In genomic region chr18:45316127-45316526, GRCh38 we compare ENCODE assay signal across 20 cellular contexts.
DNase-seq lines count a peak whose midpoint lies in the region; ATAC-seq and TF ChIP-seq lines count a peak whose summit lies in the region.
"Had no signal": no experiment of that assay in that cellular context is flagged by ENCODE, and none has a peak within 500 bp of the region (broad histone marks: within the 10 kb centered on the region; RNA-seq: fewer than 3 reads in every experiment).

No MANE protein-coding gene starts in this region.

- H3K4me1 Mint-ChIP-seq in chondrocyte (ENCODE audit: low read depth) (peaks cover 10% of the 10 kb centered on the region), nephron progenitor cell (peaks cover 9% of the 10 kb centered on the region)
- H3K4me1 Mint-ChIP-seq: B cell; CD4-positive, alpha-beta memory T cell had no signal

- H3K4me1 ChIP-seq in DND-41 (ENCODE audit: insufficient read depth, low read length): no peaks in the 10 kb centered on the region

- H3K4me3 ChIP-seq in DND-41 (ENCODE audit: low read depth in 1 of 2, low read length in 2 of 2): no peak overlapping the region

- H2AFZ ChIP-seq in DND-41 (ENCODE audit: low read depth, low read length): no peak overlapping the region

- no peak for TF ChIP-seq EP300 in Ishikawa (IDR thresholded peaks at IDR 0.05; ENCODE audit: borderline replicate concordance)

- peak; percentile 21 for TF ChIP-seq CTCF in DND-41 (IDR thresholded peaks at IDR 0.05; ENCODE audit: borderline replicate concordance, extremely low read depth, low read length, poor library complexity, severe bottlenecking)
- TF ChIP-seq CTCF in chondrocyte (IDR thresholded peaks at IDR 0.05): peak; percentile 11
- peak; percentile 13 for TF ChIP-seq CTCF in nephron progenitor cell (IDR thresholded peaks at IDR 0.05)

- H3K27ac Mint-ChIP-seq in chondrocyte (ENCODE audit: unreplicated experiment) (no peak overlapping the region), nephron progenitor cell (no peak overlapping the region)
- H3K27ac Mint-ChIP-seq: B cell; CD4-positive, alpha-beta memory T cell had no signal

- no peaks in the 10 kb centered on the region for H4K20me1 ChIP-seq in DND-41 (ENCODE audit: insufficient read depth, low read length)

- ATAC-seq in DND-41 (ENCODE audit: insufficient read depth, low read depth) (no peak), sciatic nerve (no peak), HG02623 (IDR thresholded peaks at IDR 0.05; ENCODE audit: unreplicated experiment) (no peak)
- ATAC-seq: Panc1 had no signal

- H3K27me3 Mint-ChIP-seq in chondrocyte (ENCODE audit: low read depth) (no peaks in the 10 kb centered on the region), nephron progenitor cell (ENCODE audit: low read depth, poor library complexity) (peaks cover 4% of the 10 kb centered on the region)

- H3K4me3 Mint-ChIP-seq in chondrocyte (ENCODE audit: unreplicated experiment) (no peak overlapping the region), nephron progenitor cell (no peak overlapping the region)
- H3K4me3 Mint-ChIP-seq: B cell; CD4-positive, alpha-beta memory T cell had no signal

- H3K9me3 ChIP-seq in DND-41 (ENCODE audit: insufficient read depth, low read length, severe bottlenecking): no peaks in the 10 kb centered on the region
- H3K9me3 ChIP-seq: SK-N-SH had no signal

- no peaks in the 10 kb centered on the region for H3K27me3 ChIP-seq in DND-41 (ENCODE audit: insufficient read depth, low read length, poor library complexity)

- H3K36me3 Mint-ChIP-seq in chondrocyte (ENCODE audit: low read depth) (no peaks in the 10 kb centered on the region), nephron progenitor cell (ENCODE audit: low read depth) (no peaks in the 10 kb centered on the region)
- H3K36me3 Mint-ChIP-seq: CD4-positive, alpha-beta memory T cell had no signal

- no peak overlapping the region for H3K9ac ChIP-seq in DND-41 (ENCODE audit: low read depth, low read length)
- H3K9ac ChIP-seq: SK-N-SH had no signal

- no peak overlapping the region for H3K4me2 ChIP-seq in DND-41 (ENCODE audit: insufficient read depth, low read length)
- H3K4me2 ChIP-seq: SK-N-SH had no signal

- 0 out of 2 replicates have a peak, but pooled peaks have one; percentile 6 for TF ChIP-seq RAD21 in Ishikawa (IDR thresholded peaks at IDR 0.05; ENCODE audit: low read depth)

- H3K36me3 ChIP-seq in DND-41 (ENCODE audit: insufficient read depth, low read length): no peaks in the 10 kb centered on the region

- H3K79me2 ChIP-seq in DND-41 (ENCODE audit: insufficient read depth, low read length): no peaks in the 10 kb centered on the region

- H3K9me3 Mint-ChIP-seq in chondrocyte (ENCODE audit: low read depth): no peaks in the 10 kb centered on the region
- H3K9me3 Mint-ChIP-seq in nephron progenitor cell: no peaks in the 10 kb centered on the region

- no peak for DNase-seq in DND-41
- DNase-seq in chondrocyte (ENCODE audit: low spot score): no peak
- DNase-seq in nephron progenitor cell: no peak
- no peak for DNase-seq in sciatic nerve (ENCODE audit: low spot score)
- no peak for DNase-seq in NCI-H1436 treated with DMSO at 0.1 percent for 48 hours (lab: John Stamatoyannopoulos, UW)
- no peak for DNase-seq in glomerular visceral epithelial cell (ENCODE audit: extremely low spot score)
- DNase-seq: CD4-positive, alpha-beta memory T cell; DMS79 treated with DMSO at 0.1 percent for 48 hours; GF-D8; IMR-90; NCI-H1048; NCI-H1694; NCI-H345; NCI-H69; Right ventricle myocardium superior; SK-N-SH had no signal

- intact Hi-C loops in sciatic nerve (cut with DNase I): no loop called here

- H3K27ac ChIP-seq in DND-41 (ENCODE audit: low read length): no peak overlapping the region

TF ChIP-seq in Ishikawa, 13 proteins besides CTCF, POLR2A, EP300 and RAD21:
- TF ChIP-seq EGR1 (IDR thresholded peaks at IDR 0.05) (no peak), CREB1 (IDR thresholded peaks at IDR 0.05; ENCODE audit: low read depth) (no peak), CEBPB (IDR thresholded peaks at IDR 0.05) (no peak), TEAD4 (IDR thresholded peaks at IDR 0.05) (no peak), YY1 (IDR thresholded peaks at IDR 0.05; ENCODE audit: low read depth) (no peak), FOXM1 (IDR thresholded peaks at IDR 0.05; ENCODE audit: borderline replicate concordance, low read depth) (no peak), USF1 (IDR thresholded peaks at IDR 0.05) (no peak), NFIC (IDR thresholded peaks at IDR 0.05) (no peak), MAX (IDR thresholded peaks at IDR 0.05) (no peak)
TF ChIP-seq in Ishikawa: peak in this region for 0.
